22 cellular contexts compared by ENCODE assay signal in genomic region chr2:152560163-152560562, GRCh38.
DNase-seq lines count a peak whose midpoint lies in the region; ATAC-seq, FAIRE-seq and TF ChIP-seq lines count a peak whose summit lies in the region.
"Had no signal": no experiment of that assay in that cellular context is flagged by ENCODE, and none has a peak within 500 bp of the region (broad histone marks: within the 10 kb centered on the region; RNA-seq: fewer than 3 reads in every experiment).

No MANE protein-coding gene starts in this region.

- no peaks in the 10 kb centered on the region for H3K79me2 ChIP-seq in GM23248 (ENCODE audit: insufficient read depth)

- DNase-seq in GM23248 (peak; percentile 68), foreskin fibroblast (peak; percentile 59 to 83), urothelium cell line (ENCODE audit: low spot score) (peak; percentile 26), suprapubic skin (ENCODE audit: low spot score in 2 of 2) (no peak), NCI-H2029 (lab: John Stamatoyannopoulos, UW) (no peak)
- DNase-seq: activated naive CD8-positive, alpha-beta T cell treated with anti-CD3 and anti-CD28 coated beads, Interleukin-2, amount 10 ng/mL, durations not matched to agents 7 days and 5 days; COR-L47; DMS79 treated with DMSO at 0.1 percent for 48 hours; H9; Kasumi-1; NCI-H1105; NCI-H2081 treated with DMSO at 0.1 percent for 48 hours; NCI-H510A; stimulated activated CD4-positive, alpha-beta T cell treated with anti-CD3 and anti-CD28 coated beads, Interleukin-2, amount 100 ng/mL, for 24 hours; stimulated activated naive CD4-positive, alpha-beta T cell; SW 1271; tibial artery had no signal

- H3K27ac ChIP-seq in GM23248 = no peak overlapping the region
- H3K27ac ChIP-seq in suprapubic skin = no peak overlapping the region
- H3K27ac ChIP-seq: coronary artery, tibial artery had no signal

- no peak for TF ChIP-seq EP300 in suprapubic skin (IDR thresholded peaks at IDR 0.05)

- no peaks in the 10 kb centered on the region for H3K27me3 ChIP-seq in GM23248 (replicated peaks; ENCODE audit: insufficient read depth)
- H3K27me3 ChIP-seq in suprapubic skin = no peaks in the 10 kb centered on the region
- H3K27me3 ChIP-seq: tibial artery had no signal

- peak overlapping the region; percentile 16 for H3K4me2 ChIP-seq in GM23248 (ENCODE audit: unreplicated experiment)

- H3F3A ChIP-seq in GM23248 (ENCODE audit: insufficient read depth) = peaks cover 30% of the 10 kb centered on the region; the same call in 1 of the 2 replicates

- no peak overlapping the region for H3K4me3 ChIP-seq in GM23248
- no peak overlapping the region for H3K4me3 ChIP-seq in foreskin fibroblast (ENCODE audit: low read depth in 1 of 2, low read length in 2 of 2)
- no peak overlapping the region for H3K4me3 ChIP-seq in suprapubic skin
- H3K4me3 ChIP-seq: coronary artery, tibial artery had no signal

- TF ChIP-seq CTCF in foreskin fibroblast (IDR thresholded peaks at IDR 0.05; ENCODE audit: low read depth, low read length) = no peak
- TF ChIP-seq CTCF in suprapubic skin (IDR thresholded peaks at IDR 0.05) = no peak

- H3K36me3 ChIP-seq in GM23248 (ENCODE audit: low read depth) = no peaks in the 10 kb centered on the region
- H3K36me3 ChIP-seq in suprapubic skin = no peaks in the 10 kb centered on the region

- ATAC-seq in SK-N-SH treated with all-trans-retinoic acid at 6 μM for 48 hours (peak; percentile 62), GM21737 (IDR thresholded peaks at IDR 0.05; ENCODE audit: unreplicated experiment) (no peak)

- no peak for TF ChIP-seq POLR2A in suprapubic skin (IDR thresholded peaks at IDR 0.05)

- no peaks in the 10 kb centered on the region for H3K9me2 ChIP-seq in GM23248 (ENCODE audit: insufficient read depth)

- in situ Hi-C loops in GM23248 (cut with MboI) = no loop called here

- FAIRE-seq in urothelium cell line (lab: Jason Lieb, UNC) = no peak
- FAIRE-seq: endometrium, HTR-8/SVneo had no signal

- H2AFZ ChIP-seq in GM23248 = no peak overlapping the region

- H3K9me3 ChIP-seq in GM23248 (ENCODE audit: low read depth) (no peaks in the 10 kb centered on the region), suprapubic skin (no peaks in the 10 kb centered on the region)
- H3K9me3 ChIP-seq: tibial artery had no signal

- H3K9ac ChIP-seq in GM23248 = no peak overlapping the region

- H3K4me1 ChIP-seq in GM23248 (ENCODE audit: insufficient read depth) (peaks cover 29% of the 10 kb centered on the region), suprapubic skin (no peaks in the 10 kb centered on the region)
- H3K4me1 ChIP-seq: tibial artery had no signal

- H4K20me1 ChIP-seq in GM23248 (ENCODE audit: insufficient read depth) = no peaks in the 10 kb centered on the region

TF ChIP-seq in SK-N-SH treated with all-trans-retinoic acid at 6 μM for 48 hours, 23 proteins besides CTCF, POLR2A, EP300 and RAD21:
- TF ChIP-seq TCF4 (CRISPR knock-in tag; IDR thresholded peaks at IDR 0.05; ENCODE audit: borderline replicate concordance) (no peak), ZNF8 (CRISPR knock-in tag; IDR thresholded peaks at IDR 0.05) (no peak), ISL1 (CRISPR knock-in tag; IDR thresholded peaks at IDR 0.05) (no peak), CSDC2 (CRISPR knock-in tag; IDR thresholded peaks at IDR 0.05) (no peak), ZC3H10 (CRISPR knock-in tag; IDR thresholded peaks at IDR 0.05) (no peak), ESRRG (CRISPR knock-in tag; IDR thresholded peaks at IDR 0.05) (no peak), GLIS3 (CRISPR knock-in tag; IDR thresholded peaks at IDR 0.05) (no peak), ZNF565 (CRISPR knock-in tag; conservative IDR thresholded peaks at IDR 0.05; ENCODE audit: low read depth) (no peak)
- TF ChIP-seq, protein P1, sequence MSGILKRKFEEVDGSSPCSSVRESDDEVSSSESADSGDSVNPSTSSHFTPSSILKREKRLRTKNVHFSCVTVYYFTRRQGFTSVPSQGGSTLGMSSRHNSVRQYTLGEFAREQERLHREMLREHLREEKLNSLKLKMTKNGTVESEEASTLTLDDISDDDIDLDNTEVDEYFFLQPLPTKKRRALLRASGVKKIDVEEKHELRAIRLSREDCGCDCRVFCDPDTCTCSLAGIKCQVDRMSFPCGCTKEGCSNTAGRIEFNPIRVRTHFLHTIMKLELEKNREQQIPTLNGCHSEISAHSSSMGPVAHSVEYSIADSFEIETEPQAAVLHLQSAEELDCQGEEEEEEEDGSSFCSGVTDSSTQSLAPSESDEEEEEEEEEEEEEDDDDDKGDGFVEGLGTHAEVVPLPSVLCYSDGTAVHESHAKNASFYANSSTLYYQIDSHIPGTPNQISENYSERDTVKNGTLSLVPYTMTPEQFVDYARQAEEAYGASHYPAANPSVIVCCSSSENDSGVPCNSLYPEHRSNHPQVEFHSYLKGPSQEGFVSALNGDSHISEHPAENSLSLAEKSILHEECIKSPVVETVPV (CRISPR knock-in tag; IDR thresholded peaks at IDR 0.05) = no peak
- TF ChIP-seq, protein P2, sequence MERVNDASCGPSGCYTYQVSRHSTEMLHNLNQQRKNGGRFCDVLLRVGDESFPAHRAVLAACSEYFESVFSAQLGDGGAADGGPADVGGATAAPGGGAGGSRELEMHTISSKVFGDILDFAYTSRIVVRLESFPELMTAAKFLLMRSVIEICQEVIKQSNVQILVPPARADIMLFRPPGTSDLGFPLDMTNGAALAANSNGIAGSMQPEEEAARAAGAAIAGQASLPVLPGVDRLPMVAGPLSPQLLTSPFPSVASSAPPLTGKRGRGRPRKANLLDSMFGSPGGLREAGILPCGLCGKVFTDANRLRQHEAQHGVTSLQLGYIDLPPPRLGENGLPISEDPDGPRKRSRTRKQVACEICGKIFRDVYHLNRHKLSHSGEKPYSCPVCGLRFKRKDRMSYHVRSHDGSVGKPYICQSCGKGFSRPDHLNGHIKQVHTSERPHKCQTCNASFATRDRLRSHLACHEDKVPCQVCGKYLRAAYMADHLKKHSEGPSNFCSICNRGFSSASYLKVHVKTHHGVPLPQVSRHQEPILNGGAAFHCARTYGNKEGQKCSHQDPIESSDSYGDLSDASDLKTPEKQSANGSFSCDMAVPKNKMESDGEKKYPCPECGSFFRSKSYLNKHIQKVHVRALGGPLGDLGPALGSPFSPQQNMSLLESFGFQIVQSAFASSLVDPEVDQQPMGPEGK (CRISPR knock-in tag; IDR thresholded peaks at IDR 0.05; ENCODE audit: borderline replicate concordance) = no peak

Comparison
In these comparisons a context has a peak if more than half of its experiments do, and no peak if none do; other contexts are left out.
1. DNase-seq: peak in GM23248 (single experiment), foreskin fibroblast (2 of 2) and urothelium cell line (single experiment); none in suprapubic skin (0 of 2) and NCI-H2029 (single experiment).